19 cellular contexts compared by ENCODE assay signal in genomic region chr1:210489491-210489890, GRCh38.
A peak's percentile ranks its signal among the peaks of the same experiment; 100 is the strongest.
DNase-seq lines count a peak whose midpoint lies in the region; ATAC-seq and TF ChIP-seq lines count a peak whose summit lies in the region.
"Had no signal": no experiment of that assay in that cellular context is flagged by ENCODE, and none has a peak within 500 bp of the region (broad histone marks: within the 10 kb centered on the region; RNA-seq: fewer than 3 reads in every experiment).

No MANE protein-coding gene starts in this region.

- H3K4me3 ChIP-seq in heart right ventricle, result no peak overlapping the region

- no peak overlapping the region for H3K27ac ChIP-seq in heart right ventricle
- H3K27ac ChIP-seq: KMS-11, RWPE1 had no signal

- H3K27me3 ChIP-seq in heart right ventricle, result no peaks in the 10 kb centered on the region
- H3K27me3 ChIP-seq: BE2C had no signal

- H3K9me3 ChIP-seq in heart right ventricle, result no peaks in the 10 kb centered on the region
- H3K9me3 ChIP-seq: BE2C had no signal

- WGBS in heart right ventricle, 2 donors, result 38 to 85% methylated on average over 1 of the region's 1 CpG

- no peak for TF ChIP-seq CTCF in heart right ventricle (IDR thresholded peaks at IDR 0.05)

- ATAC-seq in heart right ventricle, result no peak
- ATAC-seq: T-helper 17 cell had no signal

- H3K36me3 ChIP-seq in heart right ventricle, result no peaks in the 10 kb centered on the region
- H3K36me3 ChIP-seq: BE2C had no signal

- DNase-seq in EH (ENCODE audit: low read depth) (peak; percentile 13), RPMI7951 (ENCODE audit: low read depth) (peak; percentile 10), cerebellar cortex (ENCODE audit: low spot score) (peak; percentile 98), SIG-M5 (lab: John Stamatoyannopoulos, UW) (no peak), NCI-H446 treated with DMSO at 0.1 percent for 48 hours (lab: John Stamatoyannopoulos, UW) (no peak), heart right ventricle (no peak)
- no peak for DNase-seq in stimulated activated CD4-positive, alpha-beta T cell treated with anti-CD3 and anti-CD28 coated beads, Interleukin-2, amount 100 ng/mL, for 24 hours
- DNase-seq: ACHN; BE2C; CD4-positive, CD25-positive, alpha-beta regulatory T cell; COR-L47; MV-4-11; NCI-H187 treated with DMSO at 0.1 percent for 48 hours; NCI-H345; NCI-H526; OCI-M1; T-helper 17 cell had no signal

- intact Hi-C loops in heart right ventricle (cut with DNase I), result no loop called here

- no peaks in the 10 kb centered on the region for H3K4me1 ChIP-seq in heart right ventricle
- H3K4me1 ChIP-seq: BE2C had no signal

Comparison
In these comparisons a context has a peak if more than half of its experiments do, and no peak if none do; other contexts are left out.
1. DNase-seq: peak in EH (single experiment), RPMI7951 (single experiment) and cerebellar cortex (single experiment); none in SIG-M5 (single experiment), NCI-H446 treated with DMSO at 0.1 percent for 48 hours (single experiment), heart right ventricle (0 of 2) and stimulated activated CD4-positive, alpha-beta T cell treated with anti-CD3 and anti-CD28 coated beads, Interleukin-2, amount 100 ng/mL, for 24 hours (0 of 2).